Comparison of ENCODE assay signal across 8 cellular contexts in the genomic region with DNA sequence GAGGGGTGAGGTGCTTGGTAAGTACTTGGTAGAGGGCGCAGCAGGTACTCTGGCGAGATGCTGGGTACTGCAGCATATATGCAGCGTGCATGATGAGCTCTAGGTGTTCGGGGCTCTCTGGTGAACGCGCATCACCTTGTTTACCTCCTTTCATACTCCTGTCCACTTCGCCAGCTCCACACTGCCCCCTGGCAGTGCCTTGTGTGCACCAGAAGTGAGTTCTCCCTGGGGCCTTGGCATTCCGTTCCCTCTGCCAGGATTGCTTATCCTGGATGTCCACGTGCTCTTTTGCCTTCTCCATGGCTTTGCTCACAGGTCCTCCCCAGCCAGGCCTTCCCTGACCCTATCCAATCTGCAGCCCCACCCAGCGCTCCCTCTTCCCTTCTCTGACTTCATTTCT.
DNase-seq lines count a peak whose midpoint lies in the region; ATAC-seq and TF ChIP-seq lines count a peak whose summit lies in the region.

No MANE protein-coding gene starts in this region.

- H3K27ac ChIP-seq in Karpas-422 (ENCODE audit: low read length) (no peak overlapping the region), heart right ventricle (no peak overlapping the region)

- H3K4me2 ChIP-seq in Karpas-422 (ENCODE audit: low read depth, low read length, poor library complexity, severe bottlenecking), result no peak overlapping the region

- no peak overlapping the region for H3K9ac ChIP-seq in Karpas-422 (ENCODE audit: low read length)

- H3K9me2 ChIP-seq in Karpas-422 (replicated peaks; ENCODE audit: insufficient read depth, low read length), result no peaks in the 10 kb centered on the region

- H3K36me3 ChIP-seq in Karpas-422 (ENCODE audit: insufficient read depth, low read length), result no peaks in the 10 kb centered on the region
- H3K36me3 ChIP-seq in heart right ventricle, result no peaks in the 10 kb centered on the region

- DNase-seq in COR-L47 (lab: John Stamatoyannopoulos, UW) (peak; percentile 65), Karpas-422 (peak; percentile 77), epithelial cell of esophagus (ENCODE audit: low read depth) (peak; percentile 49), heart right ventricle (no peak)
- DNase-seq in activated CD4-positive, alpha-beta T cell treated with anti-CD3 and anti-CD28 coated beads for 4 hours, result peak; percentile 18 to 36
- DNase-seq in stimulated activated CD4-positive, alpha-beta T cell treated with anti-CD3 and anti-CD28 coated beads, Interleukin-4, amount 100 ng/mL, for 48 hours (ENCODE audit: low read depth in 2 of 2), result peak; percentile 15 to 33

- 46% methylated on average over 10 of the region's 10 CpGs for WGBS in heart right ventricle, 2 donors

- TF ChIP-seq CTCF in epithelial cell of esophagus (IDR thresholded peaks at IDR 0.05; ENCODE audit: insufficient read depth, low read depth, low read length, missing control alignments), result peak; percentile 48
- peak in 2 of 9 donors; percentile 11 to 28 for TF ChIP-seq CTCF in heart right ventricle (IDR thresholded peaks at IDR 0.05)

- H4K20me1 ChIP-seq in Karpas-422 (ENCODE audit: insufficient read depth, low read depth, low read length), result no peaks in the 10 kb centered on the region

- H3K9me3 ChIP-seq in Karpas-422 (ENCODE audit: low read length) (no peaks in the 10 kb centered on the region), heart right ventricle (no peaks in the 10 kb centered on the region)

- H3K27me3 ChIP-seq in Karpas-422 (ENCODE audit: low read length), result no peaks in the 10 kb centered on the region
- peaks cover 5 to 77% (median 45%) of the 10 kb centered on the region in 7 donors for H3K27me3 ChIP-seq in heart right ventricle

- no peaks in the 10 kb centered on the region for H3K79me2 ChIP-seq in Karpas-422 (ENCODE audit: low read length)

- intact Hi-C loops in heart right ventricle (cut with DNase I), result no loop called here

- H3K4me1 ChIP-seq in Karpas-422 (ENCODE audit: low read length), result no peaks in the 10 kb centered on the region
- no peaks in the 10 kb centered on the region for H3K4me1 ChIP-seq in heart right ventricle

- H2AFZ ChIP-seq in Karpas-422 (ENCODE audit: low read length), result no peak overlapping the region

- ATAC-seq in heart right ventricle (no peak), GM21529 (IDR thresholded peaks at IDR 0.05; ENCODE audit: unreplicated experiment) (no peak), GM18519 (IDR thresholded peaks at IDR 0.05; ENCODE audit: low FRiP score, unreplicated experiment) (no peak)

- no peak overlapping the region for H3K4me3 ChIP-seq in Karpas-422 (ENCODE audit: low read length)
- H3K4me3 ChIP-seq in epithelial cell of esophagus (ENCODE audit: low read length), result no peak overlapping the region
- H3K4me3 ChIP-seq in heart right ventricle, result no peak overlapping the region

Comparison
In these comparisons a context has a peak if more than half of its experiments do, and no peak if none do; other contexts are left out.
1. DNase-seq: peak in COR-L47 (single experiment), Karpas-422 (single experiment), activated CD4-positive, alpha-beta T cell treated with anti-CD3 and anti-CD28 coated beads for 4 hours (2 of 2), epithelial cell of esophagus (single experiment) and stimulated activated CD4-positive, alpha-beta T cell treated with anti-CD3 and anti-CD28 coated beads, Interleukin-4, amount 100 ng/mL, for 48 hours (2 of 2); none in heart right ventricle (0 of 2).